ENCODE assay signal across 15 cellular contexts in genomic region chr18:8785855-8786765, GRCh38.
A peak's percentile ranks its signal among the peaks of the same experiment; 100 is the strongest.
DNase-seq lines count a peak whose midpoint lies in the region; ATAC-seq and TF ChIP-seq lines count a peak whose summit lies in the region.
"Had no signal": no experiment of that assay in that cellular context is flagged by ENCODE, and none has a peak within 500 bp of the region (broad histone marks: within the 10 kb centered on the region; RNA-seq: fewer than 3 reads in every experiment).

No MANE protein-coding gene starts in this region.

- POLR2A ChIA-PET in MCF 10A (lab: Yijun Ruan, JAX): interaction anchor here (2.1 kb wide), 1 partner anchor 14 kb away, joined by 6 read pairs; no protein-coding TSS in a partner anchor

- intact Hi-C loops in mammary epithelial cell (cut with micrococcal nuclease): loop anchor here (5.0 kb wide), 1 partner anchor 79 kb away; the partner anchor contains the start of gene MTCL1
- intact Hi-C loops in MCF 10A (cut with micrococcal nuclease): no loop called here

- peaks cover 3% of the 10 kb centered on the region for H3K36me3 ChIP-seq in mammary epithelial cell (ENCODE audit: insufficient read depth, low read length)

- H3K4me3 ChIP-seq in mammary epithelial cell (replicated peaks in 1 of 3; ENCODE audit: insufficient read depth in 1 of 3, low read depth in 2 of 3, low read length in 3 of 3): no peak overlapping the region
- H3K4me3 ChIP-seq: SJSA1 had no signal

- peak overlapping the region; percentile 24 for H2AFZ ChIP-seq in mammary epithelial cell (ENCODE audit: low read depth, low read length)

- dilution Hi-C loops in mammary epithelial cell (cut with HindIII; ENCODE audit: low sequenced_read_pairs): no loop called here

- no peak overlapping the region for H3K27ac Mint-ChIP-seq in MCF 10A (ENCODE audit: low read depth, unreplicated experiment)
- no peak overlapping the region for H3K27ac Mint-ChIP-seq in effector memory CD8-positive, alpha-beta T cell
- H3K27ac Mint-ChIP-seq in nephron progenitor cell: peak overlapping the region; percentile 46
- no peak overlapping the region; the same call in 1 of the 2 replicates for H3K27ac Mint-ChIP-seq in HFFc6

- H3K4me3 Mint-ChIP-seq in MCF 10A (ENCODE audit: unreplicated experiment) (no peak overlapping the region), nephron progenitor cell (peak overlapping the region; percentile 7), HFFc6 (no peak overlapping the region)
- no peak overlapping the region for H3K4me3 Mint-ChIP-seq in effector memory CD8-positive, alpha-beta T cell

- BruUV-seq in mammary epithelial cell (replicated peaks; lab: Mats Ljungman, UMichigan): no TSS peak
- BruUV-seq in MCF 10A (replicated peaks; lab: Mats Ljungman, UMichigan): no TSS peak

- in situ Hi-C loops in mammary epithelial cell (cut with MboI; ENCODE audit: low sequenced_read_pairs in 2 of 2): no loop called here

- ATAC-seq in effector memory CD8-positive, alpha-beta T cell (replicated peaks): peak; percentile 51
- no peak for ATAC-seq in HG03354 (IDR thresholded peaks at IDR 0.05; ENCODE audit: poor library complexity, severe bottlenecking, unreplicated experiment)
- ATAC-seq: HepG2 had no signal

- H3K36me3 Mint-ChIP-seq in MCF 10A (ENCODE audit: insufficient read depth, unreplicated experiment): peaks cover 31% of the 10 kb centered on the region
- H3K36me3 Mint-ChIP-seq in effector memory CD8-positive, alpha-beta T cell (ENCODE audit: insufficient read depth): no peaks in the 10 kb centered on the region
- H3K36me3 Mint-ChIP-seq in nephron progenitor cell (ENCODE audit: low read depth): peaks cover 16% of the 10 kb centered on the region
- peaks cover 68% of the 10 kb centered on the region for H3K36me3 Mint-ChIP-seq in HFFc6 (ENCODE audit: low read depth)

- TF ChIP-seq CTCF in mammary epithelial cell (conservative IDR thresholded peaks at IDR 0.05 in 1 of 2, IDR thresholded peaks at IDR 0.05 in 1 of 2; ENCODE audit: extremely low read depth in 1 of 2, insufficient read depth in 1 of 2, low read depth in 1 of 2, low read length in 2 of 2) (no peak), MCF 10A (IDR thresholded peaks at IDR 0.05; ENCODE audit: unreplicated experiment) (no peak), nephron progenitor cell (IDR thresholded peaks at IDR 0.05) (no peak), HFFc6 (IDR thresholded peaks at IDR 0.05) (no peak)

- H3K27me3 ChIP-seq in mammary epithelial cell (ENCODE audit: insufficient read depth, low read length): no peaks in the 10 kb centered on the region
- H3K27me3 ChIP-seq: SJSA1 had no signal

- peaks cover 19% of the 10 kb centered on the region for H3K4me1 ChIP-seq in mammary epithelial cell (ENCODE audit: insufficient read depth, low read length)

- no peaks in the 10 kb centered on the region for H4K20me1 ChIP-seq in mammary epithelial cell (ENCODE audit: insufficient read depth, low read length)

- 61% methylated on average over 24 of the region's 38 CpGs for WGBS in mammary epithelial cell (ENCODE audit: low coverage, missing lambda C conversion rate)

- H3K4me1 Mint-ChIP-seq in MCF 10A (ENCODE audit: insufficient read depth, unreplicated experiment) (no peaks in the 10 kb centered on the region), nephron progenitor cell (peaks cover 68% of the 10 kb centered on the region), HFFc6 (ENCODE audit: low read depth) (peaks cover 21% of the 10 kb centered on the region)
- peaks cover 0 to 2% of the 10 kb centered on the region in 2 donors for H3K4me1 Mint-ChIP-seq in effector memory CD8-positive, alpha-beta T cell (ENCODE audit: low read depth in 2 of 2)

- CTCF ChIA-PET in mammary epithelial cell (lab: Charles Lee; ENCODE audit: low non-redundant PET): no interaction called here
- CTCF ChIA-PET in MCF 10A (lab: Yijun Ruan, JAX): interaction anchor here (0.9 kb wide), 1 partner anchor 49 kb away, joined by 3 read pairs; no protein-coding TSS in a partner anchor

- peak overlapping the region; percentile 75 for H3K27ac ChIP-seq in mammary epithelial cell (ENCODE audit: insufficient read depth, low read depth, low read length)
- H3K27ac ChIP-seq: SJSA1 had no signal

- no peaks in the 10 kb centered on the region for H3K79me2 ChIP-seq in mammary epithelial cell (ENCODE audit: insufficient read depth, low read length)

- no peaks in the 10 kb centered on the region for H3K9me3 ChIP-seq in mammary epithelial cell (replicated peaks; ENCODE audit: insufficient read depth, low read length)
- H3K9me3 ChIP-seq: SJSA1 had no signal

- no peaks in the 10 kb centered on the region for H3K9me3 Mint-ChIP-seq in MCF 10A (ENCODE audit: unreplicated experiment)
- H3K9me3 Mint-ChIP-seq in effector memory CD8-positive, alpha-beta T cell: no peaks in the 10 kb centered on the region
- no peaks in the 10 kb centered on the region for H3K9me3 Mint-ChIP-seq in nephron progenitor cell
- H3K9me3 Mint-ChIP-seq in HFFc6: no peaks in the 10 kb centered on the region

- DNase-seq in mammary epithelial cell (no peak), MCF 10A (ENCODE audit: unreplicated experiment) (no peak), nephron progenitor cell (no peak), HFFc6 (no peak), ecto neural progenitor cell (ENCODE audit: low spot score) (no peak), activated gamma-delta T cell treated with Interleukin-2 at 50 U/mL for 16 hours (no peak)
- no peak for DNase-seq in effector memory CD8-positive, alpha-beta T cell
- DNase-seq: amygdala, kidney glomerular epithelial cell, NCI-H1105, NCI-H226, T1000 had no signal

- H3K9ac ChIP-seq in mammary epithelial cell (ENCODE audit: insufficient read depth, low read length): peak overlapping the region; percentile 61

- no peaks in the 10 kb centered on the region for H3K27me3 Mint-ChIP-seq in MCF 10A (ENCODE audit: insufficient read depth, unreplicated experiment)
- H3K27me3 Mint-ChIP-seq in effector memory CD8-positive, alpha-beta T cell: peaks cover 22 to 52% of the 10 kb centered on the region in 2 donors
- peaks cover 8% of the 10 kb centered on the region for H3K27me3 Mint-ChIP-seq in nephron progenitor cell (ENCODE audit: low read depth, poor library complexity)
- H3K27me3 Mint-ChIP-seq in HFFc6 (ENCODE audit: insufficient read depth): peaks cover 9% of the 10 kb centered on the region

- peak overlapping the region; percentile 39 for H3K4me2 ChIP-seq in mammary epithelial cell (ENCODE audit: insufficient read depth, low read depth, low read length)
